In the genomic region with DNA sequence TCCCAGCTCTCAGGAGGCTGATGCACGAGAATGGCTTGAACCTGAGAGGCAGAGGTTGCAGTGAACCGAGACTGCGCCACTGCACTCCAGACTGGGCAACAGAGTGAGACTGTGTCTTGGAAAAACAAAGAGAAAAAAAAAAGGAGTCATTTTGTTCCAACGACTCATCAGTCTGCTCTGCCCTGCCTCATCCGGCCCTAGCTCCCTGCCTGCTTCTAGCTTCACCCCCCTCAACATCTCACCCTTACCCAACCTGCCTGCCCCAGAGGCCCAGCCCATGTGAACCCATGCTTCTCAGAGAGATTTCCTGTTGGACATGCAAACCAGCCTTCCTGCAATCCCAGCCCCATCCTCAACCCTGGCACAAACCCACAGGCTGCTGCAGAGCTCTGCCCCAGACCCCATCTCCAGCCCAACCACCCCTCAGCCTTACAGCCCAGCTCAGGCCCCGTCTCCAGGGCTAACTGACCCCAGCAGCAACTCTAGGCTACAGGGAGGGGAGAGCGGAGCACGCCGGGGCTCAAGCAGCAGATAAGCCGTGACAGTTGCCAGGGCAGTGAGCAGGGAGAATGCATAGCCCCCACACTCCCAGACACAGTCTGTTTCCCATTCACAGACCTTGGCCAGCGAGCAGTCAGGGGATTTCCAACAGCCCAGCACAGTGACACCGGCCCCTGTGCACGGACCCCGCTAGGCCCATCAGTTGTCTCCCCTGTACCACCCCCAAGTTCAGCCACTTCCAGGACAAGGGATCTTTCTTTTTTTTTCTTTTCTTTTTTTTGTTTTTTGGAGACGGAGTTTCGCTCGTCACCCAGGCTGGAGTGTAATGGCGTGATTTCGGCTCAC, we compare ENCODE assay signal across 10 cellular contexts.
DNase-seq lines count a peak whose midpoint lies in the region; ATAC-seq and TF ChIP-seq lines count a peak whose summit lies in the region.
"Had no signal": no experiment of that assay in that cellular context is flagged by ENCODE, and none has a peak within 500 bp of the region (broad histone marks: within the 10 kb centered on the region; RNA-seq: fewer than 3 reads in every experiment).

No MANE protein-coding gene starts in this region.

- no peak for TF ChIP-seq POLR2A in uterus (IDR thresholded peaks at IDR 0.05)

- no peak overlapping the region for H4K8ac ChIP-seq in trophoblast cell (ENCODE audit: low read depth, low read length)

- H3K23ac ChIP-seq in trophoblast cell (ENCODE audit: low read length): no peak overlapping the region

- no peak for TF ChIP-seq CTCF in GM23338 (conservative IDR thresholded peaks at IDR 0.05; ENCODE audit: low read depth in 2 of 2)
- no peak for TF ChIP-seq CTCF in epithelial cell of esophagus (IDR thresholded peaks at IDR 0.05; ENCODE audit: insufficient read depth, low read depth, low read length, missing control alignments)
- TF ChIP-seq CTCF in uterus (IDR thresholded peaks at IDR 0.05): no peak

- peaks cover 1% of the 10 kb centered on the region for H3K79me1 ChIP-seq in trophoblast cell (ENCODE audit: low read length)

- no peak overlapping the region for H2AFZ ChIP-seq in GM23338
- H2AFZ ChIP-seq in trophoblast cell (ENCODE audit: insufficient read depth, low read length, poor library complexity): no peak overlapping the region

- H3K36me3 Mint-ChIP-seq in GM23338 (ENCODE audit: low read depth): peaks cover 12% of the 10 kb centered on the region

- H3K79me2 ChIP-seq in GM23338 (replicated peaks; ENCODE audit: insufficient read depth) (no peaks in the 10 kb centered on the region), trophoblast cell (ENCODE audit: control insufficient read depth, insufficient read depth, low read length, poor library complexity) (no peaks in the 10 kb centered on the region)

- no peak overlapping the region for H2BK120ac ChIP-seq in trophoblast cell (ENCODE audit: insufficient read depth, low read length, poor library complexity)

- WGBS in trophoblast cell (ENCODE audit: extremely low coverage, insufficient coverage, insufficient read length): no CpG with 5 or more reads among the region's 19 CpGs

- H3K36me3 ChIP-seq in GM23338 (ENCODE audit: insufficient read depth): no peaks in the 10 kb centered on the region
- peaks cover 28 to 31% of the 10 kb centered on the region in 2 experiments for H3K36me3 ChIP-seq in trophoblast cell (ENCODE audit: control insufficient read depth in 1 of 2, insufficient read depth in 2 of 2, low read length in 2 of 2)
- no peaks in the 10 kb centered on the region for H3K36me3 ChIP-seq in uterus

- no peak overlapping the region for H4K91ac ChIP-seq in trophoblast cell (ENCODE audit: low read depth, low read length)

- ATAC-seq in GM23338: peak; percentile 14; the same call in 2 of the 3 replicates
- ATAC-seq: pancreas had no signal

- H2BK12ac ChIP-seq in trophoblast cell (ENCODE audit: low read length): no peak overlapping the region

- no peak for DNase-seq in GM23338 (ENCODE audit: low spot score)
- DNase-seq in RKO (ENCODE audit: low spot score): peak; percentile 31
- peak; percentile 23 for DNase-seq in epithelial cell of esophagus (ENCODE audit: low read depth)
- no peak for DNase-seq in trophoblast cell
- DNase-seq in ecto neural progenitor cell (ENCODE audit: low spot score): no peak
- DNase-seq in uterus: no peak
- DNase-seq in germinal center (ENCODE audit: low spot score): no peak
- no peak for DNase-seq in NCI-H1092 (lab: John Stamatoyannopoulos, UW)
- DNase-seq: NCI-H2171 had no signal

- H4K20me1 ChIP-seq in GM23338 (replicated peaks; ENCODE audit: insufficient read depth): no peaks in the 10 kb centered on the region

- H3K4me3 Mint-ChIP-seq in GM23338: no peak overlapping the region

- H3K9me3 Mint-ChIP-seq in GM23338: no peaks in the 10 kb centered on the region

- 0 out of 2 replicates have a peak, but pooled peaks cover 7% of the 10 kb centered on the region for H3F3A ChIP-seq in GM23338 (replicated peaks; ENCODE audit: low read depth)

- no peak overlapping the region for H3K14ac ChIP-seq in trophoblast cell (ENCODE audit: low read length)

- H4K12ac ChIP-seq in trophoblast cell (ENCODE audit: low read depth, low read length): no peak overlapping the region

- H3K4me3 ChIP-seq in GM23338 (no peak overlapping the region), epithelial cell of esophagus (ENCODE audit: low read length) (no peak overlapping the region), trophoblast cell (ENCODE audit: low read depth, low read length) (no peak overlapping the region), uterus (no peak overlapping the region)
- H3K4me3 ChIP-seq: pancreas had no signal

- intact Hi-C loops in uterus (cut with DNase I; ENCODE audit: low total_unique reads): no loop called here

- H3K27ac ChIP-seq in GM23338 (ENCODE audit: low read depth) (no peak overlapping the region), trophoblast cell (ENCODE audit: low read depth, low read length) (peak overlapping the region; percentile 70), uterus (no peak overlapping the region)
- H3K27ac ChIP-seq: pancreas had no signal

- no peak overlapping the region for H2AK5ac ChIP-seq in trophoblast cell (ENCODE audit: low read length)

- peak overlapping the region; percentile 54 for H3K27ac Mint-ChIP-seq in GM23338

- H3K27me3 ChIP-seq in GM23338 (ENCODE audit: insufficient read depth) (no peaks in the 10 kb centered on the region), trophoblast cell (ENCODE audit: insufficient read depth, low read length) (no peaks in the 10 kb centered on the region), uterus (no peaks in the 10 kb centered on the region)
- H3K27me3 ChIP-seq: pancreas had no signal

- H2BK5ac ChIP-seq in trophoblast cell (ENCODE audit: low read depth, low read length, poor library complexity): no peak overlapping the region

- no peak overlapping the region for H3K18ac ChIP-seq in trophoblast cell (ENCODE audit: low read length)

- H3K4ac ChIP-seq in trophoblast cell (ENCODE audit: low read depth, low read length): no peak overlapping the region

- H3K9me3 ChIP-seq in trophoblast cell (ENCODE audit: insufficient read depth, low read depth, low read length) (peaks cover 1% of the 10 kb centered on the region), uterus (no peaks in the 10 kb centered on the region)
- H3K9me3 ChIP-seq: pancreas had no signal

- no peak overlapping the region for H3K9ac ChIP-seq in trophoblast cell (ENCODE audit: low read length)

- peaks cover 6% of the 10 kb centered on the region for H3K27me3 Mint-ChIP-seq in GM23338 (ENCODE audit: insufficient read depth, low read depth, poor library complexity)

- H3K9me2 ChIP-seq in GM23338 (ENCODE audit: insufficient read depth): no peaks in the 10 kb centered on the region

- H3K4me1 Mint-ChIP-seq in GM23338: peaks cover 14% of the 10 kb centered on the region

- H3K4me2 ChIP-seq in GM23338 (no peak overlapping the region), trophoblast cell (ENCODE audit: low read length) (peak overlapping the region; percentile 21)

- H3K4me1 ChIP-seq in GM23338 (ENCODE audit: insufficient read depth) (no peaks in the 10 kb centered on the region), trophoblast cell (ENCODE audit: control insufficient read depth in 1 of 2, insufficient read depth in 2 of 2, low read length in 2 of 2) (peaks cover 4 to 11% of the 10 kb centered on the region in 2 experiments), uterus (no peaks in the 10 kb centered on the region)
- H3K4me1 ChIP-seq: pancreas had no signal

TF ChIP-seq in GM23338, 12 proteins besides CTCF, POLR2A, EP300 and RAD21:
- TF ChIP-seq STAT1 (IDR thresholded peaks at IDR 0.05; ENCODE audit: unreplicated experiment) (no peak), EZH2 (IDR thresholded peaks at IDR 0.05; ENCODE audit: low read depth, unreplicated experiment) (no peak), CREB1 (CRISPR knock-in tag; IDR thresholded peaks at IDR 0.05; ENCODE audit: low read depth) (no peak)
- TF ChIP-seq, protein P1, sequence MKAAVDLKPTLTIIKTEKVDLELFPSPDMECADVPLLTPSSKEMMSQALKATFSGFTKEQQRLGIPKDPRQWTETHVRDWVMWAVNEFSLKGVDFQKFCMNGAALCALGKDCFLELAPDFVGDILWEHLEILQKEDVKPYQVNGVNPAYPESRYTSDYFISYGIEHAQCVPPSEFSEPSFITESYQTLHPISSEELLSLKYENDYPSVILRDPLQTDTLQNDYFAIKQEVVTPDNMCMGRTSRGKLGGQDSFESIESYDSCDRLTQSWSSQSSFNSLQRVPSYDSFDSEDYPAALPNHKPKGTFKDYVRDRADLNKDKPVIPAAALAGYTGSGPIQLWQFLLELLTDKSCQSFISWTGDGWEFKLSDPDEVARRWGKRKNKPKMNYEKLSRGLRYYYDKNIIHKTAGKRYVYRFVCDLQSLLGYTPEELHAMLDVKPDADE (IDR thresholded peaks at IDR 0.05): no peak

Comparison
In these comparisons a context has a peak if more than half of its experiments do, and no peak if none do; other contexts are left out.
1. DNase-seq: peak in RKO (single experiment) and epithelial cell of esophagus (single experiment); none in GM23338 (single experiment), trophoblast cell (0 of 2), ecto neural progenitor cell (single experiment), uterus (0 of 2), germinal center (single experiment) and NCI-H1092 (single experiment).